1 cellular context compared by ENCODE assay signal in the genomic region with DNA sequence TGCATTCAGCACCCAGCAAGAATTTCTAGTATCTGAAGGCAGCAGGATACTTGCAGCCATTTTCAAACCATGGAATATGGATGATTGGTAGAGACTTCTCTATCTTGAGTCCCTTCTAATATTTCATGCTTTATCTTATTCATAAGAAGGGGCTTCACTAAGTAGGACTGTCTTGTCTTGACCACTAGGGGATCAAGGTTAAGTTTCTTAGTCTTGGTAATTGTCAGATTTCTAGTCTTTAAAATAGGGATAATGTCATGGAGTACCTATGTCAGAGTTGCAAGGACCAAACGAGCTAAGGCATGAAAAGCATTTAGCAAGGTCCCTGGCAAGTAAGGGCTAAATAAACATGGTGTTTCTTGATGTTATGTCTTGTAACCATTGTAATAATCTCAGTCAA.
TF ChIP-seq lines count a peak whose summit lies in the region.

No MANE protein-coding gene starts in this region.

TF ChIP-seq in GM23338, 12 proteins besides CTCF, POLR2A, EP300 and RAD21:
- TF ChIP-seq EZH2 (IDR thresholded peaks at IDR 0.05; ENCODE audit: low read depth, unreplicated experiment), result no peak
- TF ChIP-seq ZNF114 (CRISPR knock-in tag; IDR thresholded peaks at IDR 0.05), result no peak
- no peak for TF ChIP-seq EZH2phosphoT487 (IDR thresholded peaks at IDR 0.05; ENCODE audit: unreplicated experiment)
- TF ChIP-seq NANOG (IDR thresholded peaks at IDR 0.05; ENCODE audit: borderline replicate concordance), result no peak
